In genomic region chr6:98777762-98778161, GRCh38 we compare ENCODE assay signal across 11 cellular contexts.
DNase-seq lines count a peak whose midpoint lies in the region; ATAC-seq lines count a peak whose summit lies in the region.
"Had no signal": no experiment of that assay in that cellular context is flagged by ENCODE, and none has a peak within 500 bp of the region (broad histone marks: within the 10 kb centered on the region; RNA-seq: fewer than 3 reads in every experiment).

No MANE protein-coding gene starts in this region.

- ATAC-seq in GM18517 (IDR thresholded peaks at IDR 0.05; ENCODE audit: unreplicated experiment) (peak; percentile 100), GM19463 (IDR thresholded peaks at IDR 0.05; ENCODE audit: unreplicated experiment) (peak; percentile 99), HG02885 (IDR thresholded peaks at IDR 0.05; ENCODE audit: poor library complexity, unreplicated experiment) (peak; percentile 100), HG03571 (IDR thresholded peaks at IDR 0.05; ENCODE audit: unreplicated experiment) (peak; percentile 99)

- no peak for DNase-seq in activated naive CD4-positive, alpha-beta T cell (lab: John Stamatoyannopoulos, UW)
- no peak for DNase-seq in stimulated activated CD4-positive, alpha-beta T cell treated with anti-CD3 and anti-CD28 coated beads, Interleukin-2, amount 100 ng/mL, for 48 hours
- no peak for DNase-seq in NCI-H1092 treated with DMSO at 0.1 percent for 48 hours (lab: John Stamatoyannopoulos, UW)
- DNase-seq in activated CD4-positive, CD25-positive, alpha-beta regulatory T cell treated with anti-CD3 and anti-CD28 coated beads, Interleukin-2, amount 50 U/mL, for 72 hours, result no peak
- DNase-seq: aorta; CD4-positive, alpha-beta T cell; SW 1271 had no signal
